In genomic region chr11:61153593-61154090, GRCh38 we compare ENCODE assay signal across 13 cellular contexts. TPM values are rescaled to one million over a fixed set of nuclear protein-coding genes. Genes with fewer than 3 reads are reported as not detected.
DNase-seq lines count a peak whose midpoint lies in the region; ATAC-seq and TF ChIP-seq lines count a peak whose summit lies in the region.
"Had no signal": no experiment of that assay in that cellular context is flagged by ENCODE, and none has a peak within 500 bp of the region (broad histone marks: within the 10 kb centered on the region; RNA-seq: fewer than 3 reads in every experiment).

No MANE protein-coding gene starts in this region.

- H3K27ac Mint-ChIP-seq in Caco-2 (ENCODE audit: unreplicated experiment), result peak overlapping the region; percentile 84
- H3K27ac Mint-ChIP-seq: naive B cell had no signal

- peaks cover 14% of the 10 kb centered on the region for H3K9me3 ChIP-seq in Caco-2
- H3K9me3 ChIP-seq in right cardiac atrium (ENCODE audit: control insufficient read depth, low read length), result no peaks in the 10 kb centered on the region
- no peaks in the 10 kb centered on the region for H3K9me3 ChIP-seq in gastrocnemius medialis

- peaks cover 58% of the 10 kb centered on the region for H3K36me3 Mint-ChIP-seq in Caco-2 (ENCODE audit: insufficient read depth, unreplicated experiment)

- TSS peak; percentile 73 for BruUV-seq in Caco-2 (replicated peaks; lab: Mats Ljungman, UMichigan)

- TF ChIP-seq CTCF in Caco-2 (IDR thresholded peaks at IDR 0.05; ENCODE audit: insufficient read depth in 1 of 2, low read depth in 1 of 2, low read length in 1 of 2, severe bottlenecking in 1 of 2, unreplicated experiment in 1 of 2) (no peak), gastrocnemius medialis (IDR thresholded peaks at IDR 0.05 in 4 of 5, conservative IDR thresholded peaks at IDR 0.05 in 1 of 5) (no peak), GM13976 (IDR thresholded peaks at IDR 0.05; ENCODE audit: borderline replicate concordance, control extremely low read depth, extremely low read depth, insufficient read depth, missing control alignments) (no peak)

- CTCF ChIA-PET in Caco-2 (lab: Charles Lee), result interaction anchor here (0.6 kb wide), 1 partner anchor 207 kb away, joined by 3 read pairs; no protein-coding TSS in a partner anchor

- H3K27ac ChIP-seq in right cardiac atrium (ENCODE audit: low read length) (peak overlapping the region; percentile 87), gastrocnemius medialis (peak overlapping the region in 3 of 4 donors; percentile 4 to 71 (median 42)), substantia nigra (ENCODE audit: low read depth, low read length, poor library complexity, severe bottlenecking) (no peak overlapping the region)

- peaks cover 31% of the 10 kb centered on the region for H3K9me3 Mint-ChIP-seq in Caco-2 (ENCODE audit: unreplicated experiment)

- POLR2A ChIA-PET in Caco-2 (lab: Charles Lee), result no interaction called here

- H3K4me3 Mint-ChIP-seq in Caco-2 (ENCODE audit: unreplicated experiment), result peak overlapping the region; percentile 48
- H3K4me3 Mint-ChIP-seq: naive B cell had no signal

- H3K36me3 ChIP-seq in Caco-2 (ENCODE audit: control insufficient read depth, insufficient read depth, low read length), result no peaks in the 10 kb centered on the region
- H3K36me3 ChIP-seq in gastrocnemius medialis, result no peaks in the 10 kb centered on the region

- WGBS in right cardiac atrium, result 74% methylated on average over 2 of the region's 2 CpGs

- H3K4me3 ChIP-seq in Caco-2 (ENCODE audit: low read depth, low read length) (no peak overlapping the region), right cardiac atrium (ENCODE audit: low read length) (no peak overlapping the region), gastrocnemius medialis (no peak overlapping the region)
- H3K4me3 ChIP-seq: GM12878 had no signal

- intact Hi-C loops in Caco-2 (cut with micrococcal nuclease; ENCODE audit: unreplicated experiment) (no loop called here), right cardiac atrium (cut with DNase I) (no loop called here), gastrocnemius medialis (cut with DNase I; ENCODE audit: low total_unique reads) (loop anchor here (5.0 kb wide), 1 partner anchor 529 kb away; the partner anchor contains the start of gene DAGLA)

- DNase-seq in Caco-2 (no peak), astrocyte of the hippocampus (ENCODE audit: low read depth, low spot score) (peak; percentile 67), right cardiac atrium (no peak), gastrocnemius medialis (no peak), GM13976 (ENCODE audit: low spot score) (no peak), substantia nigra (lab: John Stamatoyannopoulos, UW) (no peak), NOMO-1 (lab: John Stamatoyannopoulos, UW; ENCODE audit: unreplicated experiment in 2 of 2) (no peak), mucosa of gallbladder (ENCODE audit: low spot score) (no peak)
- DNase-seq: activated naive CD4-positive, alpha-beta T cell; C1 segment of cervical spinal cord; naive B cell had no signal

- H3K27me3 ChIP-seq in Caco-2 (replicated peaks; ENCODE audit: control insufficient read depth, insufficient read depth, low read length) (no peaks in the 10 kb centered on the region), right cardiac atrium (ENCODE audit: control insufficient read depth, insufficient read depth) (no peaks in the 10 kb centered on the region), gastrocnemius medialis (no peaks in the 10 kb centered on the region)

- no peak for TF ChIP-seq POLR2A in gastrocnemius medialis (IDR thresholded peaks at IDR 0.05)

- in situ Hi-C loops in gastrocnemius medialis (cut with MboI; ENCODE audit: low sequenced_read_pairs in 4 of 4), result loop anchor here in 1 of 4 donors (25.0 kb wide), 1 partner anchor 241 kb away; the partner anchor contains the start of genes PRPF19, TMEM109 and TMEM132A
- in situ Hi-C loops in GM13976 (cut with MboI; ENCODE audit: low sequenced_read_pairs, unreplicated experiment), result no loop called here

- H3K27me3 Mint-ChIP-seq in Caco-2 (ENCODE audit: insufficient read depth, unreplicated experiment), result no peaks in the 10 kb centered on the region
- H3K27me3 Mint-ChIP-seq: naive B cell had no signal

- ATAC-seq in right cardiac atrium (peak in 1 of 2 donors; percentile 38), gastrocnemius medialis (no peak)
- ATAC-seq: activated CD4-positive, CD25-positive, alpha-beta regulatory T cell treated with anti-CD3 and anti-CD28 coated beads, Interleukin-2, amount 50 U/mL, for 24 hours; GM12878 had no signal

- H3K4me1 ChIP-seq in Caco-2 (peaks cover 82% of the 10 kb centered on the region), right cardiac atrium (ENCODE audit: control insufficient read depth, insufficient read depth, low read length) (peaks cover 18% of the 10 kb centered on the region), gastrocnemius medialis (peaks cover 46 to 54% of the 10 kb centered on the region in 2 donors)

- H3K4me1 Mint-ChIP-seq in Caco-2 (ENCODE audit: low read depth, unreplicated experiment), result peaks cover 77% of the 10 kb centered on the region

RNA-seq across cellular contexts. Expression of gene VPS37C, which starts 7.6 kb away (rescaled TPM):
- 36.0 and 36.3 TPM in 2 replicates for total RNA-seq in Caco-2 (2022)
- total RNA-seq in right cardiac atrium, result 10 to 100 TPM; 17.6 to 25.4 (median 19.6) TPM
- 14.6 TPM for polyA plus RNA-seq in right cardiac atrium
- total RNA-seq in gastrocnemius medialis, result 10 to 100 TPM; 17.7 to 27.1 (median 23.5) TPM
- total RNA-seq in mucosa of gallbladder, result 34.5 TPM

RNA-seq across cellular contexts. Expression of gene PGA3, which starts 49.7 kb away (rescaled TPM):
- total RNA-seq in Caco-2 (2022) (not detected in 2 replicates), right cardiac atrium (1 to 10 TPM in 3 of 4 donors, under 1 TPM in 1; 0.59 to 2.5 (median 1.6) TPM), gastrocnemius medialis (not detected), mucosa of gallbladder (0.26 TPM)
- 1.7 TPM for polyA plus RNA-seq in right cardiac atrium
- total RNA-seq: GM12878 had no signal
- polyA plus RNA-seq: GM12878 had no signal

RNA-seq across cellular contexts. Expression of gene CD5, which starts 51.4 kb away (rescaled TPM):
- total RNA-seq in Caco-2 (2022) (not detected in 2 replicates), right cardiac atrium (under 1 TPM; 0.25 to 0.72 (median 0.40) TPM), gastrocnemius medialis (under 1 TPM in 2 of 4 donors, not detected in 2; 0.46 to 0.53 TPM), mucosa of gallbladder (3.5 TPM)
- 0.05 TPM for polyA plus RNA-seq in right cardiac atrium
